ENCODE assay signal across 12 cellular contexts in genomic region chr20:31566332-31566657, GRCh38. TPM values are rescaled to one million over a fixed set of nuclear protein-coding genes. Genes with fewer than 3 reads are reported as not detected.
DNase-seq lines count a peak whose midpoint lies in the region; ATAC-seq, FAIRE-seq and TF ChIP-seq lines count a peak whose summit lies in the region.
"Had no signal": no experiment of that assay in that cellular context is flagged by ENCODE, and none has a peak within 500 bp of the region (broad histone marks: within the 10 kb centered on the region; RNA-seq: fewer than 3 reads in every experiment).

No MANE protein-coding gene starts in this region.

- intact Hi-C loops in OCI-LY7 (cut with micrococcal nuclease; ENCODE audit: unreplicated experiment), result loop anchor here (5.0 kb wide), 1 partner anchor 156 kb away; the partner anchor contains the start of gene BCL2L1

- TF ChIP-seq RAD21 in SK-N-SH (IDR thresholded peaks at IDR 0.05; ENCODE audit: low read length), result no peak

- BruUV-seq in OCI-LY7 (replicated peaks; lab: Mats Ljungman, UMichigan), result no TSS peak

- no peak for TF ChIP-seq POLR2A in GM12891 (IDR thresholded peaks at IDR 0.05; ENCODE audit: low read depth, low read length)

- no peak overlapping the region for H3K27ac Mint-ChIP-seq in T-helper 2 cell treated with Interferon-gamma antibody and Interleukin-4, amounts not matched to agents 5 μg/mL and 100 μg/mL, for 36 hours

- CTCF ChIA-PET in SK-N-SH (lab: Yijun Ruan, JAX) (interaction anchor here (2.3 to 31.0 kb wide), 3 partner anchors 8 to 157 kb away, joined by 15 to 1802 read pairs (median 155); partner anchors contain the start of genes BCL2L1 and ID1), OCI-LY7 (lab: Charles Lee; ENCODE audit: unreplicated experiment) (interaction anchor here (1.4 to 1.6 kb wide), 2 partner anchors 39 to 46 kb away, joined by 4 to 21 read pairs; partner anchors contain the start of gene ID1)

- H3K79me2 ChIP-seq in SK-N-SH (ENCODE audit: insufficient read depth) (no peaks in the 10 kb centered on the region; the same call in 1 of the 2 replicates), OCI-LY7 (ENCODE audit: insufficient read depth, low read depth, low read length) (no peaks in the 10 kb centered on the region)

- WGBS in SK-N-SH (ENCODE audit: low lambda C conversion rate), result 100% methylated on average over 1 of the region's 1 CpG

- H3K9ac ChIP-seq in SK-N-SH (no peak overlapping the region), duodenal mucosa (ENCODE audit: low read depth in 1 of 2, low read length in 2 of 2) (peak overlapping the region; percentile 41 to 55)

- peaks cover 55% of the 10 kb centered on the region for H3F3A ChIP-seq in SK-N-SH (replicated peaks; ENCODE audit: insufficient read depth)

- H3K4me1 Mint-ChIP-seq in T-helper 2 cell treated with Interferon-gamma antibody and Interleukin-4, amounts not matched to agents 5 μg/mL and 100 μg/mL, for 36 hours (ENCODE audit: low read depth), result peaks cover 7% of the 10 kb centered on the region

- TF ChIP-seq CTCF in SK-N-SH (IDR thresholded peaks at IDR 0.05) (no peak), OCI-LY7 (conservative IDR thresholded peaks at IDR 0.05; ENCODE audit: low read length) (no peak)

- FAIRE-seq in GM12891 (lab: Jason Lieb, UNC), result no peak
- FAIRE-seq: A204.1 had no signal

- TF ChIP-seq EP300 in SK-N-SH (IDR thresholded peaks at IDR 0.05; ENCODE audit: borderline replicate concordance in 1 of 2, low read depth in 1 of 2, low read length in 1 of 2), result no peak

- H3K4me3 ChIP-seq in SK-N-SH (ENCODE audit: low read depth in 2 of 2, low read length in 1 of 2) (no peak overlapping the region), OCI-LY7 (ENCODE audit: low read depth, low read length, poor library complexity, severe bottlenecking) (no peak overlapping the region), duodenal mucosa (ENCODE audit: low read depth in 1 of 2, low read length in 2 of 2) (peak overlapping the region in 1 of 2 donors; percentile 21), skin epidermis (no peak overlapping the region)
- H3K4me3 ChIP-seq: thoracic aorta had no signal

- H3K27me3 ChIP-seq in SK-N-SH (ENCODE audit: insufficient read depth), result no peaks in the 10 kb centered on the region
- H3K27me3 ChIP-seq in duodenal mucosa (ENCODE audit: control insufficient read depth in 1 of 2, insufficient read depth in 2 of 2, low read length in 2 of 2), result no peaks in the 10 kb centered on the region

- H3K4me3 Mint-ChIP-seq in T-helper 2 cell treated with Interferon-gamma antibody and Interleukin-4, amounts not matched to agents 5 μg/mL and 100 μg/mL, for 36 hours, result no peak overlapping the region

- H2AFZ ChIP-seq in SK-N-SH (ENCODE audit: low read depth), result no peak overlapping the region
- H2AFZ ChIP-seq in OCI-LY7 (ENCODE audit: low read length), result no peak overlapping the region

- H3K27me3 Mint-ChIP-seq in T-helper 2 cell treated with Interferon-gamma antibody and Interleukin-4, amounts not matched to agents 5 μg/mL and 100 μg/mL, for 36 hours (ENCODE audit: low read depth), result no peaks in the 10 kb centered on the region

- POLR2A ChIA-PET in SK-N-SH (lab: Yijun Ruan, JAX), result interaction anchor here (8.9 kb wide), 1 partner anchor 44 kb away, joined by 181 read pairs; no protein-coding TSS in a partner anchor
- POLR2A ChIA-PET in OCI-LY7 (lab: Charles Lee), result interaction anchor here (0.5 to 1.8 kb wide), 2 partner anchors 46 to 68 kb away, joined by 4 to 15 read pairs; no protein-coding TSS in a partner anchor

- H3K36me3 ChIP-seq in SK-N-SH (replicated peaks in 1 of 2; ENCODE audit: control insufficient read depth in 1 of 2, insufficient read depth in 2 of 2, low read length in 1 of 2) (peaks cover 33 to 40% of the 10 kb centered on the region in 2 experiments), OCI-LY7 (ENCODE audit: insufficient read depth, low read length) (peaks cover 66% of the 10 kb centered on the region), duodenal mucosa (ENCODE audit: control insufficient read depth in 1 of 2, insufficient read depth in 2 of 2, low read length in 2 of 2) (peaks cover 19 to 63% of the 10 kb centered on the region in 2 donors)

- DNase-seq in SK-N-SH (no peak), OCI-LY7 (ENCODE audit: low spot score) (no peak), GM12891 (ENCODE audit: insufficient read length, low spot score) (no peak)
- DNase-seq in T-helper 2 cell treated with Interferon-gamma antibody and Interleukin-4, amounts not matched to agents 5 μg/mL and 100 μg/mL, for 36 hours (ENCODE audit: low spot score), result no peak
- DNase-seq: hypothalamus, left ventricle myocardium superior had no signal

- H4K20me1 ChIP-seq in SK-N-SH (ENCODE audit: insufficient read depth) (no peaks in the 10 kb centered on the region), OCI-LY7 (ENCODE audit: insufficient read depth, low read length) (no peaks in the 10 kb centered on the region)

- no peak for ATAC-seq in SK-N-SH treated with all-trans-retinoic acid at 6 μM for 48 hours
- ATAC-seq in GM21717 (IDR thresholded peaks at IDR 0.05; ENCODE audit: unreplicated experiment), result no peak
- ATAC-seq: left ventricle myocardium superior had no signal

- H3K27ac ChIP-seq in SK-N-SH (ENCODE audit: low read depth in 2 of 2, low read length in 1 of 2), result peak overlapping the region; percentile 15 to 99; a peak in 2 of 4 replicates
- peak overlapping the region; percentile 40 for H3K27ac ChIP-seq in OCI-LY7 (ENCODE audit: low read depth, low read length, poor library complexity, severe bottlenecking)
- peak overlapping the region; percentile 61 for H3K27ac ChIP-seq in duodenal mucosa (ENCODE audit: low read depth, low read length)
- peak overlapping the region in 15 of 21 experiments; percentile 16 to 73 (median 49) for H3K27ac ChIP-seq in skin epidermis
- H3K27ac ChIP-seq: thoracic aorta had no signal

- no peaks in the 10 kb centered on the region for H3K9me2 ChIP-seq in SK-N-SH
- no peaks in the 10 kb centered on the region for H3K9me2 ChIP-seq in OCI-LY7 (ENCODE audit: insufficient read depth, low read length)

- H3K4me1 ChIP-seq in SK-N-SH (ENCODE audit: control insufficient read depth in 1 of 2, insufficient read depth in 2 of 2, low read depth in 1 of 2, low read length in 1 of 2) (peaks cover 43 to 53% of the 10 kb centered on the region in 2 experiments), OCI-LY7 (ENCODE audit: insufficient read depth, low read length, poor library complexity, severe bottlenecking) (peaks cover 26% of the 10 kb centered on the region), duodenal mucosa (ENCODE audit: control insufficient read depth in 1 of 2, insufficient read depth in 2 of 2, low read length in 2 of 2) (peaks cover 38 to 43% of the 10 kb centered on the region in 2 donors)

- peaks cover 39% of the 10 kb centered on the region for H3K36me3 Mint-ChIP-seq in T-helper 2 cell treated with Interferon-gamma antibody and Interleukin-4, amounts not matched to agents 5 μg/mL and 100 μg/mL, for 36 hours (ENCODE audit: low read depth)

- no peaks in the 10 kb centered on the region for H3K9me3 ChIP-seq in SK-N-SH
- H3K9me3 ChIP-seq in OCI-LY7 (ENCODE audit: low read length), result no peaks in the 10 kb centered on the region
- no peaks in the 10 kb centered on the region for H3K9me3 ChIP-seq in duodenal mucosa (ENCODE audit: control insufficient read depth in 1 of 2, low read length in 2 of 2)
- H3K9me3 ChIP-seq: thoracic aorta had no signal

- no peaks in the 10 kb centered on the region for H3K9me3 Mint-ChIP-seq in T-helper 2 cell treated with Interferon-gamma antibody and Interleukin-4, amounts not matched to agents 5 μg/mL and 100 μg/mL, for 36 hours

- H3K4me2 ChIP-seq in SK-N-SH, result no peak overlapping the region
- H3K4me2 ChIP-seq in OCI-LY7 (ENCODE audit: low read length), result peak overlapping the region; percentile 12; the same call in 1 of the 2 replicates

TF ChIP-seq in SK-N-SH, 30 proteins besides CTCF, POLR2A, EP300 and RAD21:
- TF ChIP-seq RXRA (IDR thresholded peaks at IDR 0.05; ENCODE audit: borderline replicate concordance, low read depth), result no peak
- TF ChIP-seq NRF1 (IDR thresholded peaks at IDR 0.05; ENCODE audit: low read depth, low read length), result no peak

TF ChIP-seq in SK-N-SH treated with all-trans-retinoic acid at 6 μM for 48 hours, 23 proteins besides CTCF, POLR2A, EP300 and RAD21:
- TF ChIP-seq BACH2 (CRISPR knock-in tag; IDR thresholded peaks at IDR 0.05; ENCODE audit: borderline replicate concordance), result no peak

TF ChIP-seq in GM12891, 5 proteins besides CTCF, POLR2A, EP300 and RAD21:
- TF ChIP-seq POU2F2 (IDR thresholded peaks at IDR 0.05; ENCODE audit: low read depth, low read length) (no peak), SPI1 (IDR thresholded peaks at IDR 0.05; ENCODE audit: low read depth, low read length) (no peak), PAX5 (IDR thresholded peaks at IDR 0.05; ENCODE audit: insufficient read depth, low read length, severe bottlenecking) (no peak), TAF1 (IDR thresholded peaks at IDR 0.05; ENCODE audit: low read depth, low read length) (no peak), POLR2AphosphoS5 (IDR thresholded peaks at IDR 0.05; ENCODE audit: low read depth, low read length) (no peak)

RNA-seq across cellular contexts. Expression of gene ID1, which starts 38.8 kb away (rescaled TPM):
- 324 and 493 TPM in 2 replicates for polyA plus RNA-seq in SK-N-SH (2012; rRNA removed)
- 194 and 301 TPM in 2 replicates for polyA plus RNA-seq in SK-N-SH (2012; cell fraction: cytosol; rRNA removed)
- 945 and 1,537 TPM in 2 replicates for polyA plus RNA-seq in SK-N-SH (2012; cell fraction: nucleus; rRNA removed)
- 3.3 and 4.7 TPM in 2 replicates for total RNA-seq in OCI-LY7 (2014; rRNA removed; shearing (Covaris generic))
- total RNA-seq in OCI-LY7 (2022), result 2.0 and 3.6 TPM in 2 replicates
- polyA plus RNA-seq in GM12891 (2012; ENCODE audit: low read depth, missing spikeins), result 0.53 TPM

RNA-seq across cellular contexts. Expression of gene HM13, which starts 52.1 kb away (rescaled TPM):
- 160 and 176 TPM in 2 replicates for polyA plus RNA-seq in SK-N-SH (2012; rRNA removed)
- 86.0 and 123 TPM in 2 replicates for polyA plus RNA-seq in SK-N-SH (2012; cell fraction: cytosol; rRNA removed)
- polyA plus RNA-seq in SK-N-SH (2012; cell fraction: nucleus; rRNA removed), result 153 and 200 TPM in 2 replicates
- total RNA-seq in OCI-LY7 (2014; rRNA removed; shearing (Covaris generic)), result 43.6 and 51.3 TPM in 2 replicates
- total RNA-seq in OCI-LY7 (2022), result 142 and 148 TPM in 2 replicates
- polyA plus RNA-seq in GM12891 (2012; ENCODE audit: low read depth, missing spikeins), result 53.6 TPM
